In the genomic region with DNA sequence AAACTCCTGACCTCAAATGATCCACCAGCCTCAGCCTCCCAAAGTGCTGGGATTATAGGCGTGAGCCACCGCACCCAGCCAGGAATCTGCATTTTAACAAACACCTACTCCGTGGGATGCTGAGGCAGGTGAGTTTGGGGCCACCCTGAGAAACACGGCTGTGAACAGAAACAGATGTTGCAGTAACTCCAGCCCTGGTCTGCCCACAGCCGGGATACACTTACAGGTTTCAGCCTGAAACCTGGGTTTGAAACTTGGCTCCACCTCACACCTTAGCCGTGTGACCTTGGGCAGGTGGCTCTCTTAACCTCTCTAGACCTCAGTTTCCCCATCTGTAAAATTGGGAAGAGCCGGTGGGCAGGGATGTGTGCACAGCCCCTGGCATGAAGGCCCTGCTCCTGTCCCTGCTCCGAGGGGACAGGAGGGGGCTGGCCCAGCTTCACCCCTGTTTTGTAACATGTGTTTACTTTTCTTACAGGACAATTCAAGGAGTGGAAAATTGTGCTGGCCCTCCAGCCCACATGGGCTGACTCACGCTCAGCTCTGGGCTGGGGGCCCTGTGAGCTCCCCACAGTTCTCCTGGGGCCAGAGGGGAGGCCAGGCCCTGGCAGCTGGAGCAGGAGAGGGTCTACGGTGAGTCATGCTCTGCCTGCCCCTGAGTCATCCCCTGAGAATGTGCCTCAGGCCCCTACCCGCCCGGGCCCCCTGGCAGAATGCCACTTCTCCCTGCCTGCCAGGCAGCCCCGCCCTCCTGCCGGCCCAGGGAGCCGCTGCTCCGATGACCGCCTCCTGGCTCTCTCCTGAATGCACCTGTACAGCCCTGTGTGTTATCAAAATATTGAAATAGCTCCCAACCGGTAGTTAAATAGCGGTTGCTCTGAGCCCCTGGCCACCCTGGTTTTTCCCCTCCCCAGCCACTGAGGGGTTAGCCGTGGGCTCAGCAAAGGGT, we compare ENCODE assay signal across 8 cellular contexts. TPM values are rescaled to one million over a fixed set of nuclear protein-coding genes. Genes with fewer than 3 reads are reported as not detected.
DNase-seq lines count a peak whose midpoint lies in the region; ATAC-seq and TF ChIP-seq lines count a peak whose summit lies in the region.

No MANE protein-coding gene starts in this region.

- no peak for TF ChIP-seq CTCF in fibroblast of villous mesenchyme (IDR thresholded peaks at IDR 0.05; ENCODE audit: insufficient read depth, low read depth, low read length)
- TF ChIP-seq CTCF in osteocyte (IDR thresholded peaks at IDR 0.05), result no peak

- no peaks in the 10 kb centered on the region for H3K27me3 Mint-ChIP-seq in osteocyte (ENCODE audit: unreplicated experiment)

- peak overlapping the region; percentile 31; the same call in 1 of the 2 replicates for H3K9ac ChIP-seq in BLaER1

- no peaks in the 10 kb centered on the region; the same call in 1 of the 2 replicates for H4K20me1 ChIP-seq in BLaER1

- H3K36me3 Mint-ChIP-seq in osteocyte (ENCODE audit: unreplicated experiment), result no peaks in the 10 kb centered on the region

- peaks cover 11% of the 10 kb centered on the region for H3K4me1 ChIP-seq in BLaER1

- no peak overlapping the region for H3K27ac ChIP-seq in BLaER1

- H3K4me1 Mint-ChIP-seq in osteocyte (ENCODE audit: unreplicated experiment), result peaks cover 61% of the 10 kb centered on the region

- peak overlapping the region; percentile 54 for H3K4me2 ChIP-seq in BLaER1

- peak overlapping the region; percentile 61 for H3K4me3 Mint-ChIP-seq in osteocyte (ENCODE audit: unreplicated experiment)

- H3K4me3 ChIP-seq in BLaER1, result no peak overlapping the region
- no peak overlapping the region for H3K4me3 ChIP-seq in fibroblast of villous mesenchyme (ENCODE audit: low read depth, low read length)

- no peaks in the 10 kb centered on the region for H3K9me3 ChIP-seq in BLaER1

- H3K27me3 ChIP-seq in BLaER1, result no peaks in the 10 kb centered on the region

- H3K9me3 Mint-ChIP-seq in osteocyte (ENCODE audit: unreplicated experiment), result no peaks in the 10 kb centered on the region

- no peaks in the 10 kb centered on the region for H3K36me3 ChIP-seq in BLaER1

- ATAC-seq in GM21576 (IDR thresholded peaks at IDR 0.05; ENCODE audit: unreplicated experiment), result no peak
- ATAC-seq in GM18867 (IDR thresholded peaks at IDR 0.05; ENCODE audit: unreplicated experiment), result no peak

- DNase-seq in KBM-7 (peak; percentile 31), SHP77 treated with DMSO at 0.1 percent for 48 hours (lab: John Stamatoyannopoulos, UW) (peak; percentile 73), fibroblast of villous mesenchyme (ENCODE audit: low read depth) (peak; percentile 98), osteocyte (ENCODE audit: extremely low spot score, unreplicated experiment) (peak; percentile 99)
- DNase-seq in activated CD4-positive, alpha-beta T cell treated with anti-CD3 and anti-CD28 coated beads for 48 hours, result no peak

- H3K27ac Mint-ChIP-seq in osteocyte (ENCODE audit: unreplicated experiment), result peak overlapping the region; percentile 99

- in situ Hi-C loops in KBM-7 (cut with MboI; ENCODE audit: low pct_unique_long_range_greater_than_20kb, low sequenced_read_pairs), result no loop called here

RNA-seq across cellular contexts. Expression of gene PPL, which starts 7.7 kb away (rescaled TPM):
- total RNA-seq in fibroblast of villous mesenchyme (0.32 and 0.86 TPM in 2 replicates), osteocyte (9.7 and 10.3 TPM in 2 replicates)

RNA-seq across cellular contexts. Expression of gene SEC14L5, which starts 13.5 kb away (rescaled TPM):
- total RNA-seq in fibroblast of villous mesenchyme, result under 0.01 TPM in 1 of 2 replicates, not detected in the other
- total RNA-seq in osteocyte, result not detected in 2 replicates
